ENCODE assay signal across 1 cellular context in genomic region chr3:190345878-190346277, GRCh38.
TF ChIP-seq lines count a peak whose summit lies in the region.

No MANE protein-coding gene starts in this region.

TF ChIP-seq in endothelial cell of umbilical vein, 7 proteins besides CTCF, POLR2A, EP300 and RAD21:
- no peak for TF ChIP-seq FOS (IDR thresholded peaks at IDR 0.05; ENCODE audit: borderline replicate concordance, insufficient read depth, low read length)
- no peak for TF ChIP-seq POLR2AphosphoS5 (IDR thresholded peaks at IDR 0.05; ENCODE audit: insufficient read depth, low read depth, low read length)
- no peak for TF ChIP-seq MAX (IDR thresholded peaks at IDR 0.05; ENCODE audit: insufficient read depth, insufficient read length)
- TF ChIP-seq GATA2 (IDR thresholded peaks at IDR 0.05; ENCODE audit: insufficient read depth, insufficient read length, low read depth, low read length): no peak
- TF ChIP-seq JUN (IDR thresholded peaks at IDR 0.05; ENCODE audit: borderline replicate concordance, insufficient read depth, insufficient read length, low read depth): no peak
- no peak for TF ChIP-seq EZH2 (IDR thresholded peaks at IDR 0.05; ENCODE audit: borderline replicate concordance, low read depth, low read length, severe bottlenecking)
- no peak for TF ChIP-seq MYC (IDR thresholded peaks at IDR 0.05; ENCODE audit: low read depth, low read length)
